8 cellular contexts compared by ENCODE assay signal in the genomic region with DNA sequence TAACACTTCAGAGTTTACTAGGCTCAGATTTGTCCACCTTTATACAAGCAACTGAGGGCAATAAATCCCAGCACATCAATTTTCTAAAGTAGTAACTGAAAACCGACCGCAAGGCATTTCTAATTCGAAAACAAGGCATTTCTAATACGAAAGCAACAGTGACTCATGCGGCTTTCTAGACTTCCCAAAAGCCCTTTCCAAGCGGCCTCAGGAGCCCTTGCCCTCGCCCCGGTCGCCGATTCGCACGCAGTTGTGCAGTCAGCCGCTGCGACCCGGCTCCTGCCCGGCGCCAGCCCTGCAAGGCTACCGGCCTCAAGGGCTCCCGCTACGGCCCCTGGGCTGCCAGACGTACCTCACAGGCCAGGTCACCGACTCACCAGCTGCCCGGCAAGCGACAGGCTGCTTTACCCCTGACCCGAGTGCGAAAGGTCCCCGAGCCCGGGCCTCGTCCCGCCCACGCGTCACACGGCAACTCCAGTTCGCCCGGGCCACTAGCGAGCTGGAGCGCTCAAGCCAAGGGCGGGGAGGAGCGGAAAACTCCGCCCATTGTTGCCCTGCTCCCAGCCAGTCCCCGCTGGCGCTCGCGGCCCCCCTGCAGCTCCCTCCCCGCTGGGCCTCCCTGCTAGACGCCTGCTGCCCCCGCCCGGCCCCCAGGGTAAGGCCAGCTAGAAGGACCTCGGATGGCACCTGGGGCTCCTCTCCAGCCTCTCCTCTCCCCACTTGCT. TPM values are rescaled to one million over a fixed set of nuclear protein-coding genes. Genes with fewer than 3 reads are reported as not detected.
DNase-seq lines count a peak whose midpoint lies in the region; ATAC-seq and TF ChIP-seq lines count a peak whose summit lies in the region.

No MANE protein-coding gene starts in this region.

- ATAC-seq in GM21737 (IDR thresholded peaks at IDR 0.05; ENCODE audit: unreplicated experiment) (peak; percentile 96), T-cell (replicated peaks in 1 of 4) (peak; percentile 95 to 99 (median 98)), left ventricle myocardium superior (peak; percentile 92)

- H3K27ac Mint-ChIP-seq in T-cell, result peak overlapping the region; percentile 63 to 80
- H3K27ac Mint-ChIP-seq in progenitor cell of endocrine pancreas, result peak overlapping the region; percentile 92

- H3K9me3 Mint-ChIP-seq in T-cell (no peaks in the 10 kb centered on the region), progenitor cell of endocrine pancreas (ENCODE audit: low read depth) (no peaks in the 10 kb centered on the region)

- intact Hi-C loops in left ventricle myocardium superior (cut with micrococcal nuclease), result no loop called here

- H3K27me3 Mint-ChIP-seq in T-cell (no peaks in the 10 kb centered on the region), progenitor cell of endocrine pancreas (no peaks in the 10 kb centered on the region)

- H3K4me3 Mint-ChIP-seq in T-cell, result peak overlapping the region; percentile 79 to 88 (median 82)
- H3K4me3 Mint-ChIP-seq in progenitor cell of endocrine pancreas (ENCODE audit: low read depth), result peak overlapping the region; percentile 77

- H3K36me3 Mint-ChIP-seq in T-cell (peaks cover 3% of the 10 kb centered on the region), progenitor cell of endocrine pancreas (ENCODE audit: insufficient read depth) (peaks cover 2% of the 10 kb centered on the region)

- POLR2A ChIA-PET in T-cell (lab: Charles Lee), result no interaction called here

- CTCF ChIA-PET in T-cell (lab: Charles Lee), result interaction anchor here in 1 of 2 donors (0.7 to 1.1 kb wide), 2 partner anchors 9 to 788 kb away, joined by 3 to 4 read pairs; no protein-coding TSS in a partner anchor

- peak; percentile 94 for DNase-seq in EH (ENCODE audit: low read depth)
- peak; percentile 81 for DNase-seq in KG1 (lab: John Stamatoyannopoulos, UW)
- DNase-seq in T-cell, result peak; percentile 53 to 85 (median 72)
- peak; percentile 93 for DNase-seq in amniotic epithelial cell (ENCODE audit: low read depth)
- peak; percentile 96 for DNase-seq in left ventricle myocardium superior
- peak; percentile 84 for DNase-seq in progenitor cell of endocrine pancreas (ENCODE audit: low spot score, unreplicated experiment)
- DNase-seq in ureter (ENCODE audit: low spot score), result peak; percentile 88

- TF ChIP-seq CTCF in progenitor cell of endocrine pancreas (IDR thresholded peaks at IDR 0.05; ENCODE audit: unreplicated experiment), result peak; percentile 46

- H3K4me1 Mint-ChIP-seq in T-cell (peaks cover 89 to 95% (median 90%) of the 10 kb centered on the region in 3 donors), progenitor cell of endocrine pancreas (ENCODE audit: low read depth) (peaks cover 42% of the 10 kb centered on the region)

RNA-seq across cellular contexts. Expression of a gene that starts 7.3 kb away (rescaled TPM):
- total RNA-seq in T-cell, result 10 to 100 TPM; 60.1 to 86.8 (median 75.3) TPM
- total RNA-seq in left ventricle myocardium superior, result 333 TPM
- total RNA-seq in progenitor cell of endocrine pancreas, result 84.0 and 88.3 TPM in 2 replicates
- 151 TPM for total RNA-seq in ureter

RNA-seq across cellular contexts. Expression of a gene that starts 22.9 kb away (rescaled TPM):
- not detected for total RNA-seq in T-cell
- not detected for total RNA-seq in left ventricle myocardium superior
- not detected in 2 replicates for total RNA-seq in progenitor cell of endocrine pancreas
- not detected for total RNA-seq in ureter

RNA-seq across cellular contexts. Expression of a gene that starts 50.9 kb away (rescaled TPM):
- total RNA-seq in T-cell (10 to 100 TPM; 24.5 to 27.0 (median 24.8) TPM), left ventricle myocardium superior (89.7 TPM), progenitor cell of endocrine pancreas (52.4 and 57.7 TPM in 2 replicates), ureter (56.5 TPM)

Comparison
In these comparisons a context has a peak if more than half of its experiments do, and no peak if none do; other contexts are left out.
1. Peak in every context shown above with its lines: DNase-seq and ATAC-seq.